ENCODE assay signal across 15 cellular contexts in the genomic region with DNA sequence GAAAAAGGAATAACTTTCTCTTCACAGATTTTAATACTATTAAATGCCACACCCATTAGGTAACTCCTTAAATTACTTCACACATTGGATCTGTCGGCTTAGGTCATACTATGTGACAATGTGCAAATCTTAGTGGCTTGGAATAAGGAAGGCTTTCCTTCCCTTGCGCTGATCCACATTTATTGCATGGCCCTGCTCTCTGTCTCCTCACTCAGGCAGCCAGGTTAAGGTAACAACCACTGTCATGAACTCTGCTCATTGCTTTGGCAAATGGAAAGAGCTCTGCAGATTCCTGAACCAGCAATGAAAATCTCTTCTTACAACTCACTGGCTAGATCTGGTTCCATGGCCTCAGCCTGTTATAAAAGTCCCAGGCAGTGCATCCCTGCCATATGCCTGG.
DNase-seq lines count a peak whose midpoint lies in the region; ATAC-seq and TF ChIP-seq lines count a peak whose summit lies in the region.
"Had no signal": no experiment of that assay in that cellular context is flagged by ENCODE, and none has a peak within 500 bp of the region (broad histone marks: within the 10 kb centered on the region; RNA-seq: fewer than 3 reads in every experiment).

No MANE protein-coding gene starts in this region.

- intact Hi-C loops in naive thymus-derived CD4-positive, alpha-beta T cell (cut with micrococcal nuclease), result no loop called here

- H3K4me1 ChIP-seq in HEK293 (ENCODE audit: control insufficient read depth, insufficient read depth, low read length) (no peaks in the 10 kb centered on the region), cardiac muscle cell (ENCODE audit: low read depth) (peaks cover 20% of the 10 kb centered on the region), right atrium auricular region (peaks cover 0 to 41% of the 10 kb centered on the region in 2 donors), MM.1S (ENCODE audit: low read length) (no peaks in the 10 kb centered on the region)
- H3K4me1 ChIP-seq in naive thymus-derived CD4-positive, alpha-beta T cell (ENCODE audit: control insufficient read depth in 2 of 2, insufficient read depth in 2 of 2, low read length in 2 of 2), result no peaks in the 10 kb centered on the region

- H3K9ac ChIP-seq in MM.1S (ENCODE audit: low read length), result no peak overlapping the region

- H3K9me3 Mint-ChIP-seq in naive thymus-derived CD4-positive, alpha-beta T cell, result no peaks in the 10 kb centered on the region
- H3K9me3 Mint-ChIP-seq: CD4-positive, alpha-beta memory T cell; HFFc6 had no signal

- H3K4me1 Mint-ChIP-seq in naive thymus-derived CD4-positive, alpha-beta T cell, result no peaks in the 10 kb centered on the region
- H3K4me1 Mint-ChIP-seq: CD4-positive, alpha-beta memory T cell had no signal

- no peaks in the 10 kb centered on the region for H3F3A ChIP-seq in MM.1S (ENCODE audit: insufficient read depth, low read length)

- TF ChIP-seq CTCF in HEK293 (tag by site-specific recombination; IDR thresholded peaks at IDR 0.05) (no peak), cardiac muscle cell (IDR thresholded peaks at IDR 0.05; ENCODE audit: low read depth, low read length) (no peak), right atrium auricular region (IDR thresholded peaks at IDR 0.05) (no peak), MM.1S (IDR thresholded peaks at IDR 0.05; ENCODE audit: low read length) (no peak)

- H3K36me3 ChIP-seq in HEK293 (ENCODE audit: control insufficient read depth in 2 of 2, insufficient read depth in 1 of 2, low read length in 2 of 2), result no peaks in the 10 kb centered on the region
- H3K36me3 ChIP-seq in cardiac muscle cell, result no peaks in the 10 kb centered on the region
- no peaks in the 10 kb centered on the region for H3K36me3 ChIP-seq in right atrium auricular region
- no peaks in the 10 kb centered on the region for H3K36me3 ChIP-seq in MM.1S (replicated peaks; ENCODE audit: insufficient read depth, low read length)
- no peaks in the 10 kb centered on the region for H3K36me3 ChIP-seq in naive thymus-derived CD4-positive, alpha-beta T cell (ENCODE audit: control insufficient read depth in 2 of 3, insufficient read depth in 3 of 3, low read length in 3 of 3)
- H3K36me3 ChIP-seq: BE2C, HAP-1 had no signal

- POLR2A ChIA-PET in HEK293 (lab: Yijun Ruan, JAX), result no interaction called here
- POLR2A ChIA-PET in naive thymus-derived CD4-positive, alpha-beta T cell (lab: Charles Lee), result no interaction called here

- DNase-seq in NCI-H69 (lab: John Stamatoyannopoulos, UW) (peak; percentile 30), cardiac muscle cell (ENCODE audit: low read depth in 1 of 2, low spot score in 1 of 2) (no peak), right atrium auricular region (ENCODE audit: low spot score) (no peak), MM.1S (no peak)
- DNase-seq in naive thymus-derived CD4-positive, alpha-beta T cell, result no peak
- DNase-seq: BE2C; CD4-positive, alpha-beta memory T cell; DMS79; HFFc6 had no signal

- H3K4me2 ChIP-seq in MM.1S (ENCODE audit: low read depth, low read length), result no peak overlapping the region

- no peaks in the 10 kb centered on the region for H3K79me2 ChIP-seq in MM.1S (ENCODE audit: low read length)

- H3K4me3 ChIP-seq in HEK293 (ENCODE audit: low read depth, low read length), result no peak overlapping the region
- no peak overlapping the region for H3K4me3 ChIP-seq in cardiac muscle cell
- no peak overlapping the region for H3K4me3 ChIP-seq in right atrium auricular region
- H3K4me3 ChIP-seq in MM.1S (ENCODE audit: low read length), result no peak overlapping the region
- no peak overlapping the region for H3K4me3 ChIP-seq in naive thymus-derived CD4-positive, alpha-beta T cell (ENCODE audit: low read length)
- H3K4me3 ChIP-seq: GM12878, HAP-1 had no signal

- H3K4me3 Mint-ChIP-seq in naive thymus-derived CD4-positive, alpha-beta T cell, result no peak overlapping the region
- H3K4me3 Mint-ChIP-seq: CD4-positive, alpha-beta memory T cell; HFFc6 had no signal

- H3K27ac ChIP-seq in HEK293 (ENCODE audit: extremely low read depth, low read depth, low read length) (no peak overlapping the region), cardiac muscle cell (peak overlapping the region; percentile 15), right atrium auricular region (peak overlapping the region; percentile 27 to 84), MM.1S (ENCODE audit: low read length) (no peak overlapping the region)
- no peak overlapping the region for H3K27ac ChIP-seq in naive thymus-derived CD4-positive, alpha-beta T cell (ENCODE audit: low read depth, low read length)
- H3K27ac ChIP-seq: C4-2B had no signal

- H3K27me3 Mint-ChIP-seq in naive thymus-derived CD4-positive, alpha-beta T cell, result peaks cover 5 to 32% (median 23%) of the 10 kb centered on the region in 5 donors

- ATAC-seq in GM21529 (IDR thresholded peaks at IDR 0.05; ENCODE audit: unreplicated experiment), result no peak
- ATAC-seq in naive thymus-derived CD4-positive, alpha-beta T cell, result no peak
- ATAC-seq: GM12878, HepG2 had no signal

- H3K36me3 Mint-ChIP-seq in naive thymus-derived CD4-positive, alpha-beta T cell, result no peaks in the 10 kb centered on the region
- H3K36me3 Mint-ChIP-seq: CD4-positive, alpha-beta memory T cell had no signal

- CTCF ChIA-PET in HEK293 (lab: Yijun Ruan, JAX), result interaction anchor here (0.6 kb wide), 1 partner anchor 314 kb away, joined by 3 read pairs; no protein-coding TSS in a partner anchor
- CTCF ChIA-PET in naive thymus-derived CD4-positive, alpha-beta T cell (lab: Charles Lee), result no interaction called here

- H3K9me3 ChIP-seq in HEK293 (ENCODE audit: control insufficient read depth, insufficient read depth, low read depth, low read length), result no peaks in the 10 kb centered on the region
- no peaks in the 10 kb centered on the region for H3K9me3 ChIP-seq in cardiac muscle cell (ENCODE audit: low read depth)
- no peaks in the 10 kb centered on the region for H3K9me3 ChIP-seq in right atrium auricular region
- H3K9me3 ChIP-seq in MM.1S (replicated peaks; ENCODE audit: insufficient read depth, low read length), result no peaks in the 10 kb centered on the region
- no peaks in the 10 kb centered on the region for H3K9me3 ChIP-seq in naive thymus-derived CD4-positive, alpha-beta T cell (ENCODE audit: control insufficient read depth in 2 of 3, low read length in 3 of 3)
- H3K9me3 ChIP-seq: BE2C, HAP-1 had no signal

- no peaks in the 10 kb centered on the region for H3K9me2 ChIP-seq in MM.1S (replicated peaks; ENCODE audit: insufficient read depth, low read length)

- no peak overlapping the region for H2AFZ ChIP-seq in MM.1S (ENCODE audit: low read length)

- no peak overlapping the region for H3K27ac Mint-ChIP-seq in naive thymus-derived CD4-positive, alpha-beta T cell
- H3K27ac Mint-ChIP-seq: CD4-positive, alpha-beta memory T cell; HFFc6 had no signal

- H4K20me1 ChIP-seq in MM.1S (ENCODE audit: insufficient read depth, low read length), result no peaks in the 10 kb centered on the region

- no peaks in the 10 kb centered on the region for H3K27me3 ChIP-seq in cardiac muscle cell
- H3K27me3 ChIP-seq in right atrium auricular region, result no peaks in the 10 kb centered on the region
- no peaks in the 10 kb centered on the region for H3K27me3 ChIP-seq in MM.1S (replicated peaks; ENCODE audit: insufficient read depth, low read length)
- H3K27me3 ChIP-seq in naive thymus-derived CD4-positive, alpha-beta T cell (ENCODE audit: control insufficient read depth in 2 of 2, insufficient read depth in 2 of 2, low read length in 2 of 2), result no peaks in the 10 kb centered on the region
- H3K27me3 ChIP-seq: BE2C had no signal

TF ChIP-seq in HEK293, 187 proteins besides CTCF, POLR2A, EP300 and RAD21:
- TF ChIP-seq, protein P1, sequence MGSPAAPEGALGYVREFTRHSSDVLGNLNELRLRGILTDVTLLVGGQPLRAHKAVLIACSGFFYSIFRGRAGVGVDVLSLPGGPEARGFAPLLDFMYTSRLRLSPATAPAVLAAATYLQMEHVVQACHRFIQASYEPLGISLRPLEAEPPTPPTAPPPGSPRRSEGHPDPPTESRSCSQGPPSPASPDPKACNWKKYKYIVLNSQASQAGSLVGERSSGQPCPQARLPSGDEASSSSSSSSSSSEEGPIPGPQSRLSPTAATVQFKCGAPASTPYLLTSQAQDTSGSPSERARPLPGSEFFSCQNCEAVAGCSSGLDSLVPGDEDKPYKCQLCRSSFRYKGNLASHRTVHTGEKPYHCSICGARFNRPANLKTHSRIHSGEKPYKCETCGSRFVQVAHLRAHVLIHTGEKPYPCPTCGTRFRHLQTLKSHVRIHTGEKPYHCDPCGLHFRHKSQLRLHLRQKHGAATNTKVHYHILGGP (tag by site-specific recombination; IDR thresholded peaks at IDR 0.05), result peak; percentile 60; the same call in 1 of the 2 replicates
- no peak for TF ChIP-seq ZNF416 (tag by site-specific recombination; IDR thresholded peaks at IDR 0.05)

Comparison
In these comparisons a context has a peak if more than half of its experiments do, and no peak if none do; other contexts are left out.
1. H3K27ac ChIP-seq: peak in cardiac muscle cell (single experiment) and right atrium auricular region (2 of 2); none in HEK293 (single experiment), MM.1S (single experiment) and naive thymus-derived CD4-positive, alpha-beta T cell (single experiment).